Comparison of ENCODE assay signal across 18 cellular contexts in the genomic region with DNA sequence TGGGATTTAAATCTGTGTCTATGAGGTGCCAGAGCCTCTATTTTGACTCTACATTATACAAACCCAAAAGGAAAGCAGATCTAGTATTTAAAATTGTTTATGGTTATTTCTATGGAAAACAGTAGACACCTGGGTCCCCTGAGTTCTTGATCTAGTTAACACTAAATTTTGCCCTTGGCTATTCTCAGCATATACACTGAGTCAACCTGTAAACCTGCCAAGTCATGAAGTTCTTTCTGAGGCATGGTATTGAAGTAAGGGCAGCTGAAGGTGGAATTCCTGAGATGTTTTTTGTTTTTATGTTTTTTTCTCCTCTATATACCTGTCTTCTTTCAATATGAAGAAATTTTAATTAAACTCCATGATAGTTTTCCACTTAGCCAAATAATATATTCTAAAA.
"Had no signal": no experiment of that assay in that cellular context is flagged by ENCODE, and none has a peak within 500 bp of the region (broad histone marks: within the 10 kb centered on the region; RNA-seq: fewer than 3 reads in every experiment).

No MANE protein-coding gene starts in this region.

- H3K9me3 ChIP-seq: adrenal gland, gastrocnemius medialis, mucosa of descending colon, prostate gland, spleen, tibial nerve, vagina had no signal

- H3K4me3 ChIP-seq: adrenal gland, gastrocnemius medialis, lung, mucosa of descending colon, prostate gland, spleen, tibial nerve, vagina had no signal

- H3K36me3 ChIP-seq: adrenal gland, gastrocnemius medialis, prostate gland, spleen, tibial nerve, vagina had no signal

- ATAC-seq: gastrocnemius medialis; left colon; mucosa of descending colon; natural killer cell; sciatic nerve; stimulated activated memory B cell treated with anti-CD40 and anti-IgM and Interleukin-4, amounts not matched to agents 10 μg/mL and 1 μg/mL and 100 μg/mL, for 72 hours; WTC11 had no signal

- DNase-seq: activated CD4-positive, alpha-beta T cell treated with anti-CD3 and anti-CD28 coated beads, Interleukin-2, amount 10 ng/mL, durations not matched to agents 24 days and 14 days; activated CD8-positive, alpha-beta memory T cell treated with anti-CD3 and anti-CD28 coated beads for 24 hours; activated naive CD4-positive, alpha-beta T cell treated with anti-CD3 and anti-CD28 coated beads, Interleukin-2, amount 50 U/mL, for 16 hours; adrenal gland; gastrocnemius medialis; left colon; mucosa of descending colon; natural killer cell; occipital lobe; spleen; stimulated activated CD4-positive, alpha-beta T cell treated with anti-CD3 and anti-CD28 coated beads, Interleukin-1b, Interleukin-23, amount 100 ng/mL, for 48 hours had no signal

- H3K27ac ChIP-seq: adrenal gland, gastrocnemius medialis, prostate gland, spleen, tibial nerve, vagina had no signal
